ENCODE assay signal across 10 cellular contexts in the genomic region with DNA sequence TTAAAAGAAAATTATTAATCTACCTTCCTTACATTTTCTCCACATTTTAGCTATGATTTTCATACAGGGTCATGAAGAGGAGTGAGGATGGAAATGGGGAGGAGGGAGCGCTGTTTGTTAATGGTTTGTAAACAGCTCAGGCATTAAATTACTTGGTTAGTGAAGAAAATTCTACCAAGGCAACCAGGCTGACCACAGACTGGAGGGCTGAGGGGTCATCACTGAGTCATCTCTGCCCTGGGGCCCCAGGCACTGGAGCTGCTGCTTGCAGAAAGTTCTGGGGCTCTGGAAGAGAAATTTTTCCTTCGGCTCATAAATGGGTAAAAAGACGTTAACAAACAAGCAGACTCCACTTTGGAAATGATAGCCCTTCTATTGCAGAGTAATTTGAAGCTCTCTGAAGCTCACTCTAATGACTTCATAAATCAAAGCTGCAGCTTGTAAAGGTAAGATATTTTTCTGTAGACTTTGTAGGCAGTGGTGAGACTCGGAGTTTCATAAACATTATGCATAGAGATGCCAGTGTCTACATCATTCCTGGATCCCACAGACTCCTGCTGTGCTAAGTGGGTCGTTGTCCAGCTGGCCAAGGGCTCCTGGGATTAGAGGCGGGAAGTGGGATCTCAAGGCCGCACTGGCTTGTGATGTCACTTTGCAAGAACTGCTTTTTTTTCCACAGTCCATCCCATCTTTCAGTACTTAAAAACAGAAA.
A peak's percentile ranks its signal among the peaks of the same experiment; 100 is the strongest.
DNase-seq lines count a peak whose midpoint lies in the region; ATAC-seq and TF ChIP-seq lines count a peak whose summit lies in the region.
"Had no signal": no experiment of that assay in that cellular context is flagged by ENCODE, and none has a peak within 500 bp of the region (broad histone marks: within the 10 kb centered on the region; RNA-seq: fewer than 3 reads in every experiment).

No MANE protein-coding gene starts in this region.

- no peak overlapping the region for H3K23ac ChIP-seq in mesendoderm (ENCODE audit: low read length)

- peak overlapping the region; percentile 52 for H3K4me2 ChIP-seq in KMS-11
- no peak overlapping the region for H3K4me2 ChIP-seq in mesendoderm (ENCODE audit: low read length)

- ATAC-seq in GM19328 (IDR thresholded peaks at IDR 0.05; ENCODE audit: unreplicated experiment), result no peak
- no peak for ATAC-seq in activated T-helper 17 cell treated with anti-CD3 and anti-CD28 coated beads, Interleukin-2, amount 50 U/mL, for 72 hours (replicated peaks)
- ATAC-seq in body of pancreas, result no peak

- no peak overlapping the region for H2BK5ac ChIP-seq in mesendoderm (ENCODE audit: low read length)

- H4K5ac ChIP-seq in mesendoderm (ENCODE audit: low read length), result no peak overlapping the region

- H3K18ac ChIP-seq in mesendoderm (ENCODE audit: low read length), result no peak overlapping the region

- H3K27me3 ChIP-seq in KMS-11 (ENCODE audit: insufficient read depth, low read depth) (no peaks in the 10 kb centered on the region), mesendoderm (ENCODE audit: insufficient read depth, low read length, poor library complexity) (no peaks in the 10 kb centered on the region), body of pancreas (no peaks in the 10 kb centered on the region)

- TF ChIP-seq POLR2A in body of pancreas (IDR thresholded peaks at IDR 0.05), result no peak

- no peak overlapping the region for H3K56ac ChIP-seq in mesendoderm (ENCODE audit: low read length)

- no peaks in the 10 kb centered on the region for H3K9me3 ChIP-seq in body of pancreas
- H3K9me3 ChIP-seq: psoas muscle had no signal

- intact Hi-C loops in body of pancreas (cut with DNase I), result no loop called here

- H3K79me2 ChIP-seq in KMS-11 (ENCODE audit: insufficient read depth, low read depth), result no peaks in the 10 kb centered on the region
- H3K79me2 ChIP-seq in mesendoderm (ENCODE audit: control insufficient read depth, insufficient read depth, low read length), result no peaks in the 10 kb centered on the region

- H3K79me1 ChIP-seq in mesendoderm (ENCODE audit: low read length), result no peaks in the 10 kb centered on the region

- H3K4me1 Mint-ChIP-seq in brain, result peaks cover 34% of the 10 kb centered on the region
- peaks cover 7% of the 10 kb centered on the region for H3K4me1 Mint-ChIP-seq in activated T-helper 17 cell treated with anti-CD3 and anti-CD28 coated beads, Interleukin-2, amount 50 U/mL, for 72 hours

- WGBS in mesendoderm (ENCODE audit: extremely low coverage, insufficient coverage, low lambda C conversion rate), result no CpG with 5 or more reads among the region's 7 CpGs
- 73 to 82% methylated on average over 7 of the region's 7 CpGs for WGBS in body of pancreas, 2 donors

- H3K36me3 ChIP-seq in KMS-11 (ENCODE audit: insufficient read depth), result no peaks in the 10 kb centered on the region
- no peaks in the 10 kb centered on the region for H3K36me3 ChIP-seq in mesendoderm (ENCODE audit: control insufficient read depth, insufficient read depth, low read length)
- H3K36me3 ChIP-seq in body of pancreas (replicated peaks in 1 of 2; ENCODE audit: insufficient read depth in 1 of 2, low read depth in 2 of 2), result no peaks in the 10 kb centered on the region

- no peak for TF ChIP-seq CTCF in AG10803 (conservative IDR thresholded peaks at IDR 0.05; ENCODE audit: low read length)
- no peak for TF ChIP-seq CTCF in KMS-11 (conservative IDR thresholded peaks at IDR 0.05; ENCODE audit: low read depth, low read length)
- TF ChIP-seq CTCF in brain (conservative IDR thresholded peaks at IDR 0.05), result no peak
- TF ChIP-seq CTCF in body of pancreas (IDR thresholded peaks at IDR 0.05), result no peak

- DNase-seq in AG10803 (ENCODE audit: low read depth), result peak; percentile 64
- DNase-seq in mesendoderm, result peak; percentile 31
- DNase-seq in effector CD4-positive, alpha-beta T cell, result no peak
- no peak for DNase-seq in body of pancreas
- DNase-seq: psoas muscle had no signal

- no peak overlapping the region for H3K4ac ChIP-seq in mesendoderm (ENCODE audit: low read depth, low read length)

- peak overlapping the region; percentile 3; the same call in 1 of the 2 replicates for H2AFZ ChIP-seq in KMS-11 (ENCODE audit: low read depth)

- no peak overlapping the region for H2BK15ac ChIP-seq in mesendoderm (replicated peaks; ENCODE audit: low read depth)

- H3K9me3 Mint-ChIP-seq in brain, result no peaks in the 10 kb centered on the region
- no peaks in the 10 kb centered on the region for H3K9me3 Mint-ChIP-seq in activated T-helper 17 cell treated with anti-CD3 and anti-CD28 coated beads, Interleukin-2, amount 50 U/mL, for 72 hours
- H3K9me3 Mint-ChIP-seq: stimulated activated naive CD8-positive, alpha-beta T cell treated with anti-CD3 and anti-CD28 coated beads, Interleukin-15, Interleukin-2, amounts not matched to agents 100 ng/mL and 50 ng/mL, for 24 hours had no signal

- peaks cover 18% of the 10 kb centered on the region for H3K36me3 Mint-ChIP-seq in brain
- peaks cover 84% of the 10 kb centered on the region for H3K36me3 Mint-ChIP-seq in activated T-helper 17 cell treated with anti-CD3 and anti-CD28 coated beads, Interleukin-2, amount 50 U/mL, for 72 hours (ENCODE audit: low read depth)

- H2BK120ac ChIP-seq in mesendoderm (ENCODE audit: low read depth, low read length), result no peak overlapping the region

- no peak overlapping the region for H4K8ac ChIP-seq in mesendoderm (ENCODE audit: low read depth, low read length)

- H2AK5ac ChIP-seq in mesendoderm (ENCODE audit: low read length), result no peak overlapping the region

- no peaks in the 10 kb centered on the region for H4K20me1 ChIP-seq in KMS-11 (ENCODE audit: insufficient read depth)

- peaks cover 76% of the 10 kb centered on the region for H3K4me1 ChIP-seq in KMS-11 (ENCODE audit: low read depth, poor library complexity, severe bottlenecking)
- H3K4me1 ChIP-seq in mesendoderm (ENCODE audit: control insufficient read depth, low read depth, low read length), result no peaks in the 10 kb centered on the region
- H3K4me1 ChIP-seq in body of pancreas, result peaks cover 23% of the 10 kb centered on the region
- H3K4me1 ChIP-seq: psoas muscle had no signal

- H3K4me3 Mint-ChIP-seq in brain, result no peak overlapping the region
- no peak overlapping the region for H3K4me3 Mint-ChIP-seq in activated T-helper 17 cell treated with anti-CD3 and anti-CD28 coated beads, Interleukin-2, amount 50 U/mL, for 72 hours
- H3K4me3 Mint-ChIP-seq: stimulated activated naive CD8-positive, alpha-beta T cell treated with anti-CD3 and anti-CD28 coated beads, Interleukin-15, Interleukin-2, amounts not matched to agents 100 ng/mL and 50 ng/mL, for 24 hours had no signal

- H3K9ac ChIP-seq in KMS-11, result peak overlapping the region; percentile 35; the same call in 1 of the 2 replicates
- no peak overlapping the region for H3K9ac ChIP-seq in mesendoderm (ENCODE audit: low read length)

- H3K4me3 ChIP-seq in AG10803 (ENCODE audit: low read length) (no peak overlapping the region), KMS-11 (IDR thresholded peaks at IDR 0.05; ENCODE audit: insufficient read depth, low read depth, low read length) (no peak overlapping the region), mesendoderm (ENCODE audit: low read length) (no peak overlapping the region), body of pancreas (no peak overlapping the region)
- H3K4me3 ChIP-seq: psoas muscle had no signal

- H3K27ac Mint-ChIP-seq in brain, result peak overlapping the region in 3 of 5 experiments; percentile 28 to 68 (median 32)
- H3K27ac Mint-ChIP-seq in activated T-helper 17 cell treated with anti-CD3 and anti-CD28 coated beads, Interleukin-2, amount 50 U/mL, for 72 hours, result no peak overlapping the region
- H3K27ac Mint-ChIP-seq: stimulated activated naive CD8-positive, alpha-beta T cell treated with anti-CD3 and anti-CD28 coated beads, Interleukin-15, Interleukin-2, amounts not matched to agents 100 ng/mL and 50 ng/mL, for 24 hours had no signal

- no peaks in the 10 kb centered on the region for H3K27me3 Mint-ChIP-seq in brain
- H3K27me3 Mint-ChIP-seq in activated T-helper 17 cell treated with anti-CD3 and anti-CD28 coated beads, Interleukin-2, amount 50 U/mL, for 72 hours, result no peaks in the 10 kb centered on the region
- H3K27me3 Mint-ChIP-seq: stimulated activated naive CD8-positive, alpha-beta T cell treated with anti-CD3 and anti-CD28 coated beads, Interleukin-15, Interleukin-2, amounts not matched to agents 100 ng/mL and 50 ng/mL, for 24 hours had no signal

- peak overlapping the region; percentile 74 for H3K27ac ChIP-seq in KMS-11
- H3K27ac ChIP-seq in mesendoderm (ENCODE audit: low read depth, low read length), result no peak overlapping the region
- no peak overlapping the region for H3K27ac ChIP-seq in body of pancreas
- H3K27ac ChIP-seq: psoas muscle had no signal

Comparison
In these comparisons a context has a peak if more than half of its experiments do, and no peak if none do; other contexts are left out.
1. DNase-seq: peak in AG10803 (single experiment) and mesendoderm (single experiment); none in effector CD4-positive, alpha-beta T cell (single experiment) and body of pancreas (0 of 4).